23 cellular contexts compared by ENCODE assay signal in the genomic region with DNA sequence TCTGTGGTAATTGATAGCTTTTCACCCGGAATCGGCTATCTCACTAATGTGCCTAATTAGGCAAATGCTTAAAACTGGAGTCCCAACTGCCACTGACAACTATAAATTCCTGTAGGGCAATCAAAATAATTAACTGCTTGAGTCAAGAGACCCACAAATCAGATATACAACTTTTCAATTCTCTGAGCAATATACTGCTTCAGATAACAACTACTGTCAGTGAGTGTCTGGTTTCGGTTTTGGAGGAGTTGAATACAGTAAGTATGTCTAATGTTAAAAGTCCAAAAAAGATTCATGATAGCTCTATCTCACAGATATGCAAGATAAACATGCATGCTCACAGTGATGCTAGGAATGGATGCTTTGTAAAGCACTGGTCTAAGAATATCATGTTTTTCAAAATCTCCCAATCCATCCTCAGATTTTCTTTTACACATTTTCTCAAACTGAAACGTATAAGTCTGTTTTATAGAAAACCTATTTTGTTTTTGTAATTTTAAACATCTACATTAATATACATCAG.
"Had no signal": no experiment of that assay in that cellular context is flagged by ENCODE, and none has a peak within 500 bp of the region (broad histone marks: within the 10 kb centered on the region; RNA-seq: fewer than 3 reads in every experiment).

No MANE protein-coding gene starts in this region.

- ATAC-seq: activated CD4-positive, alpha-beta T cell treated with anti-CD3 and anti-CD28 coated beads for 36 hours; left ventricle myocardium superior; psoas muscle; right cardiac atrium; stimulated activated naive CD8-positive, alpha-beta T cell treated with anti-CD3 and anti-CD28 coated beads, Interleukin-15, Interleukin-2, amounts not matched to agents 100 U/mL and 50 U/mL, for 24 hours had no signal

- H3K27ac ChIP-seq: ascending aorta, breast epithelium, esophagus muscularis mucosa, parathyroid adenoma, psoas muscle, spleen, thoracic aorta had no signal

- H2AFZ ChIP-seq: parathyroid adenoma had no signal

- H3K79me2 ChIP-seq: parathyroid adenoma had no signal

- DNase-seq: activated CD4-positive, alpha-beta T cell treated with anti-CD3 and anti-CD28 coated beads for 36 hours; activated CD4-positive, alpha-beta T cell treated with anti-CD3 and anti-CD28 coated beads, Interleukin-2, amount 50 U/mL, for 4 hours; activated CD4-positive, CD25-positive, alpha-beta regulatory T cell; activated effector memory CD4-positive, alpha-beta T cell treated with anti-CD3 and anti-CD28 coated beads, Interleukin-2, amount 50 U/mL, for 16 hours; activated naive CD4-positive, alpha-beta T cell treated with anti-CD3 and anti-CD28 coated beads for 36 hours; activated naive CD8-positive, alpha-beta T cell treated with anti-CD3 and anti-CD28 coated beads for 36 hours; central memory CD4-positive, alpha-beta T cell; effector CD4-positive, alpha-beta T cell; islet precursor cell; left ventricle myocardium superior; naive B cell; occipital lobe; psoas muscle; right cardiac atrium; spleen; stimulated activated CD4-positive, alpha-beta T cell treated with anti-CD3 and anti-CD28 coated beads, Interleukin-2, amount 100 ng/mL, for 48 hours; stimulated activated naive CD8-positive, alpha-beta T cell treated with anti-CD3 and anti-CD28 coated beads, Interleukin-15, Interleukin-2, amounts not matched to agents 100 U/mL and 50 U/mL, for 24 hours; trophoblast cell had no signal

- H3K9ac ChIP-seq: parathyroid adenoma had no signal

- H3K9me3 ChIP-seq: ascending aorta, breast epithelium, esophagus muscularis mucosa, psoas muscle, thoracic aorta had no signal

- H3K4me3 ChIP-seq: ascending aorta, breast epithelium, esophagus muscularis mucosa, psoas muscle, spleen, thoracic aorta had no signal

- H3K4me1 ChIP-seq: ascending aorta, breast epithelium, parathyroid adenoma, psoas muscle, spleen had no signal

- H3K36me3 ChIP-seq: ascending aorta, breast epithelium, esophagus muscularis mucosa, spleen, thoracic aorta had no signal

- H3K27me3 ChIP-seq: ascending aorta, breast epithelium, esophagus muscularis mucosa, spleen had no signal
